Comparison of ENCODE assay signal across 1 cellular context in genomic region chr19:662962-663681, GRCh38.
TF ChIP-seq lines count a peak whose summit lies in the region.

RNF126 (minus strand) TSS chr19:663214; CDS start chr19:663121, 93 bp downstream.

TF ChIP-seq in HepG2, 621 proteins besides CTCF, POLR2A, EP300 and RAD21 (continued from another document):
- TF ChIP-seq THAP7 (CRISPR knock-in tag; IDR thresholded peaks at IDR 0.05) (peak; percentile 44; the same call in 1 of the 2 replicates), TMF1 (CRISPR knock-in tag; IDR thresholded peaks at IDR 0.05; ENCODE audit: low read depth) (peak; percentile 55), ZNF33B (CRISPR knock-in tag; IDR thresholded peaks at IDR 0.05) (no peak), KLF9 (CRISPR knock-in tag; IDR thresholded peaks at IDR 0.05; ENCODE audit: low read depth) (no peak), ZNF704 (CRISPR knock-in tag; IDR thresholded peaks at IDR 0.05; ENCODE audit: borderline replicate concordance) (no peak), ZNF350 (CRISPR knock-in tag; IDR thresholded peaks at IDR 0.05; ENCODE audit: borderline replicate concordance, low read depth) (peak; percentile 66; the same call in 1 of the 2 replicates), ZBTB2 (CRISPR knock-in tag; IDR thresholded peaks at IDR 0.05; ENCODE audit: low read depth) (peak; percentile 93), ZNF367 (CRISPR knock-in tag; IDR thresholded peaks at IDR 0.05; ENCODE audit: borderline replicate concordance) (no peak), HNF1B (CRISPR knock-in tag; IDR thresholded peaks at IDR 0.05) (peak; percentile 39; the same call in 1 of the 2 replicates), KLF16 (CRISPR knock-in tag; IDR thresholded peaks at IDR 0.05) (0 out of 4 replicates have a peak, but pooled peaks of 1 of the 2 experiments have one; percentile 34), NFYC (CRISPR knock-in tag; IDR thresholded peaks at IDR 0.05) (no peak; the same call in 1 of the 2 replicates), ZNF644 (CRISPR knock-in tag; IDR thresholded peaks at IDR 0.05; ENCODE audit: low read depth) (no peak), ZNF331 (CRISPR knock-in tag; IDR thresholded peaks at IDR 0.05) (no peak), ZNF234 (CRISPR knock-in tag; conservative IDR thresholded peaks at IDR 0.05) (no peak), GLMP (CRISPR knock-in tag; IDR thresholded peaks at IDR 0.05; ENCODE audit: borderline replicate concordance) (no peak), E2F2 (CRISPR knock-in tag; IDR thresholded peaks at IDR 0.05; ENCODE audit: borderline replicate concordance) (no peak), ETV6 (CRISPR knock-in tag; conservative IDR thresholded peaks at IDR 0.05) (no peak), ZNF333 (CRISPR knock-in tag; IDR thresholded peaks at IDR 0.05; ENCODE audit: borderline replicate concordance) (no peak), ZNF552 (CRISPR knock-in tag; IDR thresholded peaks at IDR 0.05; ENCODE audit: borderline replicate concordance) (no peak), ZNF253 (CRISPR knock-in tag; IDR thresholded peaks at IDR 0.05; ENCODE audit: borderline replicate concordance) (no peak), GABPA (IDR thresholded peaks at IDR 0.05; ENCODE audit: low read depth, low read length) (peak; percentile 41), GABPA (CRISPR knock-in tag; IDR thresholded peaks at IDR 0.05; ENCODE audit: low read depth) (no peak), GLI4 (CRISPR knock-in tag; IDR thresholded peaks at IDR 0.05; ENCODE audit: borderline replicate concordance) (no peak), ZZZ3 (CRISPR knock-in tag; IDR thresholded peaks at IDR 0.05; ENCODE audit: borderline replicate concordance) (no peak), MAX (IDR thresholded peaks at IDR 0.05) (peak; percentile 79), HNRNPUL1 (IDR thresholded peaks at IDR 0.05; ENCODE audit: low read depth, low read length) (no peak), PRDM4 (CRISPR knock-in tag; IDR thresholded peaks at IDR 0.05; ENCODE audit: borderline replicate concordance) (no peak), EED (CRISPR knock-in tag; IDR thresholded peaks at IDR 0.05) (0 out of 2 replicates have a peak, but pooled peaks have one; percentile 39), MAZ (IDR thresholded peaks at IDR 0.05; ENCODE audit: borderline replicate concordance, low read depth, low read length) (peak; percentile 83), MAZ (CRISPR knock-in tag; IDR thresholded peaks at IDR 0.05; ENCODE audit: low read depth) (peak; percentile 71), ZNF790 (CRISPR knock-in tag; IDR thresholded peaks at IDR 0.05; ENCODE audit: borderline replicate concordance) (no peak), MED1 (CRISPR knock-in tag; IDR thresholded peaks at IDR 0.05) (peak; percentile 38), ZBTB4 (CRISPR knock-in tag; IDR thresholded peaks at IDR 0.05; ENCODE audit: borderline replicate concordance) (peak; percentile 79; the same call in 1 of the 2 replicates), ZNF576 (CRISPR knock-in tag; IDR thresholded peaks at IDR 0.05) (no peak), GMEB2 (CRISPR knock-in tag; IDR thresholded peaks at IDR 0.05; ENCODE audit: low read depth) (peak; percentile 91), ZNF382 (CRISPR knock-in tag; IDR thresholded peaks at IDR 0.05; ENCODE audit: borderline replicate concordance) (no peak), ZNF343 (CRISPR knock-in tag; IDR thresholded peaks at IDR 0.05) (no peak; the same call in 1 of the 2 replicates), CBX5 (CRISPR knock-in tag; IDR thresholded peaks at IDR 0.05; ENCODE audit: borderline replicate concordance) (peak; percentile 42; the same call in 1 of the 2 replicates)
